8 cellular contexts compared by ENCODE assay signal in genomic region chr17:74203439-74204240, GRCh38.
A peak's percentile ranks its signal among the peaks of the same experiment; 100 is the strongest.
DNase-seq lines count a peak whose midpoint lies in the region; ATAC-seq and TF ChIP-seq lines count a peak whose summit lies in the region.

RPL38 (plus strand) TSS chr17:74203678; CDS start chr17:74203956, 278 bp downstream.

- in situ Hi-C loops in GM13976 (cut with MboI; ENCODE audit: low sequenced_read_pairs, unreplicated experiment) = no loop called here

- peak; percentile 96 for DNase-seq in GM13976 (ENCODE audit: low spot score)
- peak; percentile 88 for DNase-seq in NCI-H2029 treated with DMSO at 0.1 percent for 48 hours (lab: John Stamatoyannopoulos, UW)
- peak; percentile 92 for DNase-seq in T1000 (lab: John Stamatoyannopoulos, UW)
- peak; percentile 98 for DNase-seq in astrocyte of the hippocampus (ENCODE audit: low read depth, low spot score)
- DNase-seq in hippocampal formation (lab: John Stamatoyannopoulos, UW) = peak; percentile 90 to 94
- DNase-seq in retina = peak; percentile 95

- TF ChIP-seq CTCF in GM13976 (IDR thresholded peaks at IDR 0.05; ENCODE audit: borderline replicate concordance, control extremely low read depth, extremely low read depth, insufficient read depth, missing control alignments) = peak; percentile 96

- ATAC-seq in HG02938 (IDR thresholded peaks at IDR 0.05; ENCODE audit: unreplicated experiment) = peak; percentile 59
- no peak for ATAC-seq in HG02571 (IDR thresholded peaks at IDR 0.05; ENCODE audit: unreplicated experiment)
